Comparison of ENCODE assay signal across 8 cellular contexts in genomic region chr5:139651502-139651862, GRCh38. TPM values are rescaled to one million over a fixed set of nuclear protein-coding genes. Genes with fewer than 3 reads are reported as not detected.
DNase-seq lines count a peak whose midpoint lies in the region; ATAC-seq and TF ChIP-seq lines count a peak whose summit lies in the region.

No MANE protein-coding gene starts in this region.

- H3K9me3 ChIP-seq in SU-DHL-6 (ENCODE audit: insufficient read depth, low read length) (no peaks in the 10 kb centered on the region), hepatocyte (ENCODE audit: low read depth) (no peaks in the 10 kb centered on the region), spleen (no peaks in the 10 kb centered on the region)

- H3K36me3 ChIP-seq in SU-DHL-6 (ENCODE audit: low read length) (no peaks in the 10 kb centered on the region), hepatocyte (replicated peaks; ENCODE audit: insufficient read depth, low read depth) (no peaks in the 10 kb centered on the region), spleen (no peaks in the 10 kb centered on the region)

- H3K4me3 ChIP-seq in SU-DHL-6 (ENCODE audit: insufficient read depth, low read length, poor library complexity, severe bottlenecking) (peak overlapping the region; percentile 75), hepatocyte (no peak overlapping the region), spleen (peak overlapping the region; percentile 63 to 98 (median 94))

- H3K27ac ChIP-seq in SU-DHL-6 (ENCODE audit: low read depth, low read length) (peak overlapping the region; percentile 93), hepatocyte (peak overlapping the region; percentile 93), spleen (peak overlapping the region; percentile 87 to 95 (median 92))

- peak overlapping the region; percentile 83 for H3K9ac ChIP-seq in SU-DHL-6 (ENCODE audit: low read length)

- DNase-seq in hepatocyte (ENCODE audit: low spot score) (no peak), spleen (peak; percentile 54), DMS153 (lab: John Stamatoyannopoulos, UW) (no peak), NCI-H2107 (lab: John Stamatoyannopoulos, UW) (no peak), G401 (ENCODE audit: low spot score) (no peak)

- H4K20me1 ChIP-seq in SU-DHL-6 (ENCODE audit: low read depth, low read length) (peaks cover 5% of the 10 kb centered on the region; the same call in 1 of the 2 replicates), hepatocyte (ENCODE audit: insufficient read depth, poor library complexity, severe bottlenecking) (peaks cover 35% of the 10 kb centered on the region)

- peaks cover 26% of the 10 kb centered on the region for H3F3A ChIP-seq in SU-DHL-6 (ENCODE audit: insufficient read depth)

- TF ChIP-seq CTCF in SU-DHL-6 (IDR thresholded peaks at IDR 0.05; ENCODE audit: insufficient read depth, low read length, poor library complexity, severe bottlenecking) (no peak), hepatocyte (IDR thresholded peaks at IDR 0.05; ENCODE audit: poor library complexity) (no peak), spleen (IDR thresholded peaks at IDR 0.05 in 8 of 11, conservative IDR thresholded peaks at IDR 0.05 in 3 of 11) (no peak)

- H3K9me2 ChIP-seq in SU-DHL-6 (replicated peaks; ENCODE audit: insufficient read depth, low read length) (no peaks in the 10 kb centered on the region), hepatocyte (replicated peaks; ENCODE audit: insufficient read depth) (no peaks in the 10 kb centered on the region)

- H3K27me3 ChIP-seq in SU-DHL-6 (ENCODE audit: low read length) (no peaks in the 10 kb centered on the region), hepatocyte (no peaks in the 10 kb centered on the region), spleen (replicated peaks in 1 of 7) (peaks cover 0 to 54% (median 6%) of the 10 kb centered on the region in 7 donors)

- ATAC-seq in GM21360 (IDR thresholded peaks at IDR 0.05; ENCODE audit: unreplicated experiment) (peak; percentile 1), HG02623 (IDR thresholded peaks at IDR 0.05; ENCODE audit: unreplicated experiment) (no peak)

- H3K4me1 ChIP-seq in hepatocyte (ENCODE audit: insufficient read depth) (peaks cover 67% of the 10 kb centered on the region), spleen (peaks cover 63 to 100% (median 94%) of the 10 kb centered on the region in 6 donors)

- in situ Hi-C loops in G401 (cut with HindIII; ENCODE audit: low sequenced_read_pairs) = no loop called here

- H3K79me2 ChIP-seq in SU-DHL-6 (ENCODE audit: insufficient read depth, low read length) (peaks cover 82% of the 10 kb centered on the region), hepatocyte (peaks cover 74% of the 10 kb centered on the region)

- no peak overlapping the region for H2AFZ ChIP-seq in SU-DHL-6 (ENCODE audit: low read depth, low read length, severe bottlenecking)
- H2AFZ ChIP-seq in hepatocyte = no peak overlapping the region

- no peak for TF ChIP-seq POLR2A in spleen (IDR thresholded peaks at IDR 0.05)

- peak overlapping the region; percentile 88 for H3K4me2 ChIP-seq in SU-DHL-6 (ENCODE audit: low read depth, low read length, poor library complexity, severe bottlenecking)
- H3K4me2 ChIP-seq in hepatocyte = peak overlapping the region; percentile 94

- intact Hi-C loops in spleen (cut with DNase I; ENCODE audit: low total_unique reads) = no loop called here

- 40% methylated on average over 2 of the region's 2 CpGs for WGBS in hepatocyte (ENCODE audit: low lambda C conversion rate, missing lambda C conversion rate)
- WGBS in spleen, 5 donors = 34 to 62% (median 40%) methylated on average over 2 of the region's 2 CpGs

RNA-seq across cellular contexts. Expression of gene CXXC5, which starts 3.3 kb away (rescaled TPM):
- total RNA-seq in hepatocyte = 90.9 and 110 TPM in 2 replicates
- 98.7 and 106 TPM in 2 replicates for polyA plus RNA-seq in hepatocyte
- 10 to 100 TPM; 57.5 to 69.5 (median 62.8) TPM for total RNA-seq in spleen
- polyA plus RNA-seq in spleen = 10 to 100 TPM; 46.4 to 69.5 (median 60.8) TPM
- total RNA-seq in G401 (2014; rRNA removed; shearing (Covaris generic)) = 280 and 322 TPM in 2 replicates
